3 cellular contexts compared by ENCODE assay signal in the genomic region with DNA sequence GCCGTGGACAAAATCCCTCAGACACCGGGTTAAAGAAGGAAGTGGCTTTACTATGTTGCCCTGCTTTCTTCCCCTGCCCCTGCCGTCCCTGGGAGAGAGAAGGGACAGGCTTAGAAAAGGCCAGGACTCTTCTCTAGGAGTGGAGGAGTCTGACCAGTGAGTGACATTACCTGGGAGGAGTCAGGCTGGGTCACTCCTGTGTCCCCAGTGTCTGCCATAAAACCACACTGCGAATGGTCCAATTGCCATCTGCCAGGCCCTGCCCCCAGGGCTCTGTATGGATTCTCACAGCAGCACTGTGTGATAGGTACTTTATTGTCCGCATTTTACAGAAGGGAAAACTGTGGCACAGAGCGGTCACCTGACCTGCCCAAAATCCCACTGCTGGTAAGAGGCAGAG.
TF ChIP-seq lines count a peak whose summit lies in the region.

No MANE protein-coding gene starts in this region.

TF ChIP-seq in HEK293, 187 proteins besides CTCF, POLR2A, EP300 and RAD21:
- TF ChIP-seq GLIS2 (tag by site-specific recombination; IDR thresholded peaks at IDR 0.05) (no peak), ZBTB20 (tag by site-specific recombination; IDR thresholded peaks at IDR 0.05) (0 out of 2 replicates have a peak, but pooled peaks have one; percentile 15)
TF ChIP-seq in HEK293: peak in this region for 1.

TF ChIP-seq in H1, 55 proteins besides CTCF, POLR2A, EP300 and RAD21:
- TF ChIP-seq ASH2L (IDR thresholded peaks at IDR 0.05; ENCODE audit: low read length) (no peak), SIX5 (IDR thresholded peaks at IDR 0.05; ENCODE audit: low read depth, low read length) (no peak), NRF1 (IDR thresholded peaks at IDR 0.05; ENCODE audit: low read depth, low read length) (no peak), CBX5 (IDR thresholded peaks at IDR 0.05; ENCODE audit: low read depth, low read length) (no peak), BACH1 (IDR thresholded peaks at IDR 0.05; ENCODE audit: low read length) (no peak), BRCA1 (IDR thresholded peaks at IDR 0.05; ENCODE audit: low read depth, low read length) (no peak), SRF (IDR thresholded peaks at IDR 0.05; ENCODE audit: low read depth, low read length) (no peak), POLR2AphosphoS5 (IDR thresholded peaks at IDR 0.05; ENCODE audit: low read depth, low read length) (no peak), EGR1 (IDR thresholded peaks at IDR 0.05; ENCODE audit: borderline replicate concordance, low read depth, low read length) (no peak), SP1 (IDR thresholded peaks at IDR 0.05; ENCODE audit: low read depth, low read length) (no peak)
TF ChIP-seq in H1: peak in this region for 0.

TF ChIP-seq in HepG2, 621 proteins besides CTCF, POLR2A, EP300 and RAD21:
- TF ChIP-seq MAFG (CRISPR knock-in tag; IDR thresholded peaks at IDR 0.05) = no peak
- no peak for TF ChIP-seq HNRNPUL1 (IDR thresholded peaks at IDR 0.05; ENCODE audit: low read depth, low read length)
- TF ChIP-seq NKX3-1 (CRISPR knock-in tag; IDR thresholded peaks at IDR 0.05) = no peak
- no peak for TF ChIP-seq ZNF441 (CRISPR knock-in tag; IDR thresholded peaks at IDR 0.05; ENCODE audit: borderline replicate concordance)
- no peak for TF ChIP-seq BRD4 (CRISPR knock-in tag; IDR thresholded peaks at IDR 0.05)
- 0 out of 2 replicates have a peak, but pooled peaks have one; percentile 34 for TF ChIP-seq ZNF629 (CRISPR knock-in tag; conservative IDR thresholded peaks at IDR 0.05)
- TF ChIP-seq, protein P1, sequence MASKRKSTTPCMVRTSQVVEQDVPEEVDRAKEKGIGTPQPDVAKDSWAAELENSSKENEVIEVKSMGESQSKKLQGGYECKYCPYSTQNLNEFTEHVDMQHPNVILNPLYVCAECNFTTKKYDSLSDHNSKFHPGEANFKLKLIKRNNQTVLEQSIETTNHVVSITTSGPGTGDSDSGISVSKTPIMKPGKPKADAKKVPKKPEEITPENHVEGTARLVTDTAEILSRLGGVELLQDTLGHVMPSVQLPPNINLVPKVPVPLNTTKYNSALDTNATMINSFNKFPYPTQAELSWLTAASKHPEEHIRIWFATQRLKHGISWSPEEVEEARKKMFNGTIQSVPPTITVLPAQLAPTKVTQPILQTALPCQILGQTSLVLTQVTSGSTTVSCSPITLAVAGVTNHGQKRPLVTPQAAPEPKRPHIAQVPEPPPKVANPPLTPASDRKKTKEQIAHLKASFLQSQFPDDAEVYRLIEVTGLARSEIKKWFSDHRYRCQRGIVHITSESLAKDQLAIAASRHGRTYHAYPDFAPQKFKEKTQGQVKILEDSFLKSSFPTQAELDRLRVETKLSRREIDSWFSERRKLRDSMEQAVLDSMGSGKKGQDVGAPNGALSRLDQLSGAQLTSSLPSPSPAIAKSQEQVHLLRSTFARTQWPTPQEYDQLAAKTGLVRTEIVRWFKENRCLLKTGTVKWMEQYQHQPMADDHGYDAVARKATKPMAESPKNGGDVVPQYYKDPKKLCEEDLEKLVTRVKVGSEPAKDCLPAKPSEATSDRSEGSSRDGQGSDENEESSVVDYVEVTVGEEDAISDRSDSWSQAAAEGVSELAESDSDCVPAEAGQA (IDR thresholded peaks at IDR 0.05; ENCODE audit: low read depth) = no peak
- TF ChIP-seq, protein P1 (CRISPR knock-in tag; IDR thresholded peaks at IDR 0.05; ENCODE audit: borderline replicate concordance) = no peak
- peak; percentile 71 for TF ChIP-seq ZNF263 (CRISPR knock-in tag; IDR thresholded peaks at IDR 0.05)
- no peak for TF ChIP-seq BCL6 (CRISPR knock-in tag; IDR thresholded peaks at IDR 0.05)
- no peak for TF ChIP-seq EEA1 (CRISPR knock-in tag; IDR thresholded peaks at IDR 0.05; ENCODE audit: borderline replicate concordance)
- TF ChIP-seq BORCS8-MEF2B (CRISPR knock-in tag; IDR thresholded peaks at IDR 0.05) = 0 out of 2 replicates have a peak, but pooled peaks have one; percentile 25
- TF ChIP-seq, protein P2, sequence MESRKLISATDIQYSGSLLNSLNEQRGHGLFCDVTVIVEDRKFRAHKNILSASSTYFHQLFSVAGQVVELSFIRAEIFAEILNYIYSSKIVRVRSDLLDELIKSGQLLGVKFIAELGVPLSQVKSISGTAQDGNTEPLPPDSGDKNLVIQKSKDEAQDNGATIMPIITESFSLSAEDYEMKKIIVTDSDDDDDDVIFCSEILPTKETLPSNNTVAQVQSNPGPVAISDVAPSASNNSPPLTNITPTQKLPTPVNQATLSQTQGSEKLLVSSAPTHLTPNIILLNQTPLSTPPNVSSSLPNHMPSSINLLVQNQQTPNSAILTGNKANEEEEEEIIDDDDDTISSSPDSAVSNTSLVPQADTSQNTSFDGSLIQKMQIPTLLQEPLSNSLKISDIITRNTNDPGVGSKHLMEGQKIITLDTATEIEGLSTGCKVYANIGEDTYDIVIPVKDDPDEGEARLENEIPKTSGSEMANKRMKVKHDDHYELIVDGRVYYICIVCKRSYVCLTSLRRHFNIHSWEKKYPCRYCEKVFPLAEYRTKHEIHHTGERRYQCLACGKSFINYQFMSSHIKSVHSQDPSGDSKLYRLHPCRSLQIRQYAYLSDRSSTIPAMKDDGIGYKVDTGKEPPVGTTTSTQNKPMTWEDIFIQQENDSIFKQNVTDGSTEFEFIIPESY (CRISPR knock-in tag; IDR thresholded peaks at IDR 0.05) = no peak
- TF ChIP-seq ZMAT3 (CRISPR knock-in tag; conservative IDR thresholded peaks at IDR 0.05) = no peak
